In genomic region chr7:46716926-46717325, GRCh38 we compare ENCODE assay signal across 21 cellular contexts.
"Had no signal": no experiment of that assay in that cellular context is flagged by ENCODE, and none has a peak within 500 bp of the region (broad histone marks: within the 10 kb centered on the region; RNA-seq: fewer than 3 reads in every experiment).

No MANE protein-coding gene starts in this region.

- H3K4me3 Mint-ChIP-seq: natural killer cell; stimulated activated naive CD8-positive, alpha-beta T cell treated with anti-CD3 and anti-CD28 coated beads, Interleukin-15, Interleukin-2, amounts not matched to agents 100 ng/mL and 50 ng/mL, for 24 hours had no signal

- DNase-seq: activated CD4-positive, alpha-beta T cell treated with anti-CD3 and anti-CD28 coated beads, Interleukin-2, amount 50 U/mL, for 48 hours; activated naive CD4-positive, alpha-beta T cell treated with anti-CD3 and anti-CD28 coated beads, Interleukin-2, amount 50 U/mL, for 16 hours; activated T-cell treated with anti-CD3 and anti-CD28 coated beads, Interleukin-2, amount 50 U/mL, for 1 hour; dorsolateral prefrontal cortex; hippocampal formation; kidney; natural killer cell; nucleus accumbens; stimulated activated CD4-positive, alpha-beta T cell treated with anti-CD3 and anti-CD28 coated beads, Interleukin-4, amount 100 ng/mL, for 4 hours; stimulated activated CD8-positive, alpha-beta memory T cell treated with anti-CD3 and anti-CD28 coated beads, Interleukin-4, amount 100 ng/mL, for 48 hours; T-helper 1 cell; T1000; testis; upper lobe of right lung had no signal

- H3K27ac Mint-ChIP-seq: natural killer cell; stimulated activated naive CD8-positive, alpha-beta T cell treated with anti-CD3 and anti-CD28 coated beads, Interleukin-15, Interleukin-2, amounts not matched to agents 100 ng/mL and 50 ng/mL, for 24 hours had no signal

- H3K4me1 Mint-ChIP-seq: natural killer cell had no signal

- ATAC-seq: natural killer cell, upper lobe of right lung had no signal

- H3K4me3 ChIP-seq: dorsolateral prefrontal cortex, lung, right atrium auricular region, SK-N-MC, skin epidermis, testis, upper lobe of right lung had no signal

- H3K27ac ChIP-seq: dorsolateral prefrontal cortex, right atrium auricular region, SK-N-MC, skin epidermis, testis, upper lobe of right lung had no signal

- H3K27me3 ChIP-seq: right atrium auricular region, testis, upper lobe of right lung had no signal

- H3K9me3 ChIP-seq: right atrium auricular region, testis, upper lobe of right lung had no signal

- FAIRE-seq: astrocyte, bronchial epithelial cell, kidney had no signal

- H3K36me3 Mint-ChIP-seq: natural killer cell had no signal

- H3K27me3 Mint-ChIP-seq: stimulated activated naive CD8-positive, alpha-beta T cell treated with anti-CD3 and anti-CD28 coated beads, Interleukin-15, Interleukin-2, amounts not matched to agents 100 ng/mL and 50 ng/mL, for 24 hours had no signal

- H3K36me3 ChIP-seq: right atrium auricular region, upper lobe of right lung had no signal
